In genomic region chr19:4267101-4267900, GRCh38 we compare ENCODE assay signal across 8 cellular contexts. TPM values are rescaled to one million over a fixed set of nuclear protein-coding genes. Genes with fewer than 3 reads are reported as not detected.
DNase-seq lines count a peak whose midpoint lies in the region; ATAC-seq, FAIRE-seq and TF ChIP-seq lines count a peak whose summit lies in the region.

No MANE protein-coding gene starts in this region.

- no peaks in the 10 kb centered on the region for H3K9me3 ChIP-seq in HepG2 (ENCODE audit: low read length)

- no peak overlapping the region for H3K4me3 ChIP-seq in NB4 (ENCODE audit: low read depth, low read length)
- H3K4me3 ChIP-seq in cardiac fibroblast (replicated peaks in 1 of 2; ENCODE audit: low read depth in 2 of 2, low read length in 2 of 2), result no peak overlapping the region
- no peak overlapping the region for H3K4me3 ChIP-seq in HepG2 (replicated peaks in 1 of 3; ENCODE audit: insufficient read depth in 1 of 3, low read depth in 2 of 3, low read length in 3 of 3)

- POLR2A ChIA-PET in activated B cell treated with CpG ODN at 0.5 μM for 24 hours (lab: Charles Lee), result interaction anchor here (0.6 to 1.8 kb wide), 6 partner anchors 11 to 710 kb away, joined by 3 to 12 read pairs (median 4); partner anchors contain the start of genes CHAF1A, HDGFL2 and MFSD12
- POLR2A ChIA-PET in HepG2 (lab: Yijun Ruan, JAX), result interaction anchor here (0.8 to 2.8 kb wide), 14 partner anchors 10 to 124 kb away, joined by 3 to 23 read pairs (median 4); partner anchors contain the start of genes MPND, STAP2 and YJU2

- peak; percentile 75 for ATAC-seq in activated B cell treated with CpG ODN at 0.5 μM for 24 hours (ENCODE audit: low read depth)
- peak; percentile 88 for ATAC-seq in HepG2
- ATAC-seq in HG03135 (IDR thresholded peaks at IDR 0.05; ENCODE audit: unreplicated experiment), result no peak
- no peak for ATAC-seq in HG03432 (IDR thresholded peaks at IDR 0.05; ENCODE audit: unreplicated experiment)

- no peak overlapping the region for H3K9ac ChIP-seq in HepG2 (ENCODE audit: insufficient read depth, low read depth, low read length)

- 34% methylated on average over 16 of the region's 21 CpGs for WGBS in HepG2 (ENCODE audit: low lambda C conversion rate)

- CTCF ChIA-PET in activated B cell treated with CpG ODN at 0.5 μM for 24 hours (lab: Charles Lee) (interaction anchor here (0.6 to 4.0 kb wide), 13 partner anchors 10 to 259 kb away, joined by 3 to 40 read pairs (median 4); partner anchors contain the start of genes CHAF1A, MPND and SH3GL1), HepG2 (lab: Yijun Ruan, JAX; ENCODE audit: low intra/inter-chr PET ratio, low total read pairs) (interaction anchor here (0.6 to 3.2 kb wide), 5 partner anchors 31 to 133 kb away, joined by 3 to 41 read pairs (median 4); partner anchors contain the start of gene SH3GL1)

- H3K27me3 ChIP-seq in HepG2 (ENCODE audit: control insufficient read depth in 1 of 2, insufficient read depth in 2 of 2, low read length in 2 of 2), result no peaks in the 10 kb centered on the region

- H2AFZ ChIP-seq in HepG2 (ENCODE audit: low read length), result no peak overlapping the region

- BruUV-seq in HepG2 (replicated peaks; lab: Mats Ljungman, UMichigan), result no TSS peak

- H3K27ac Mint-ChIP-seq in activated B cell treated with CpG ODN at 0.5 μM for 24 hours, result no peak overlapping the region

- TF ChIP-seq CTCF in NB4 (IDR thresholded peaks at IDR 0.05; ENCODE audit: low read depth, low read length), result peak; percentile 57
- TF ChIP-seq CTCF in activated B cell treated with CpG ODN at 0.5 μM for 24 hours (IDR thresholded peaks at IDR 0.05), result no peak
- peak; percentile 80 for TF ChIP-seq CTCF in cardiac fibroblast (IDR thresholded peaks at IDR 0.05; ENCODE audit: low read depth, low read length)
- peak; percentile 90 for TF ChIP-seq CTCF in HepG2 (CRISPR knock-in tag; IDR thresholded peaks at IDR 0.05)

- peaks cover 7 to 13% of the 10 kb centered on the region in 2 experiments; a peak in 3 of 5 replicates for H3K36me3 ChIP-seq in HepG2 (replicated peaks in 1 of 2; ENCODE audit: control insufficient read depth in 1 of 2, insufficient read depth in 2 of 2, low read length in 2 of 2)

- no peaks in the 10 kb centered on the region for H4K20me1 ChIP-seq in HepG2 (ENCODE audit: insufficient read depth, low read length)

- TF ChIP-seq POLR2A in NB4 (IDR thresholded peaks at IDR 0.05; ENCODE audit: extremely low read depth, insufficient read length) (no peak), HepG2 (IDR thresholded peaks at IDR 0.05; ENCODE audit: insufficient read depth in 1 of 2, low read depth in 2 of 2, low read length in 2 of 2) (no peak)

- no peaks in the 10 kb centered on the region for H3K9me3 Mint-ChIP-seq in activated B cell treated with CpG ODN at 0.5 μM for 24 hours

- no peaks in the 10 kb centered on the region for H3K27me3 Mint-ChIP-seq in activated B cell treated with CpG ODN at 0.5 μM for 24 hours

- peak; percentile 72 for TF ChIP-seq RAD21 in HepG2 (CRISPR knock-in tag; IDR thresholded peaks at IDR 0.05)

- peak overlapping the region; percentile 73 for H3K27ac ChIP-seq in HepG2 (ENCODE audit: extremely low read length, insufficient read depth, low read length)

- H3K36me3 Mint-ChIP-seq in activated B cell treated with CpG ODN at 0.5 μM for 24 hours (ENCODE audit: low read depth), result peaks cover 76% of the 10 kb centered on the region

- peaks cover 15% of the 10 kb centered on the region for H3K4me1 Mint-ChIP-seq in activated B cell treated with CpG ODN at 0.5 μM for 24 hours

- peak; percentile 87 for FAIRE-seq in HepG2 (lab: Jason Lieb, UNC)

- H3K4me3 Mint-ChIP-seq in activated B cell treated with CpG ODN at 0.5 μM for 24 hours, result no peak overlapping the region

- peak; percentile 80 for DNase-seq in GM03348 (ENCODE audit: low spot score)
- DNase-seq in NB4 (ENCODE audit: low read depth), result peak; percentile 79
- DNase-seq in activated B cell treated with CpG ODN at 0.5 μM for 24 hours, result peak; percentile 55
- DNase-seq in cardiac fibroblast (ENCODE audit: low read depth in 2 of 2), result peak; percentile 52 to 70
- peak; percentile 72 for DNase-seq in HepG2 (ENCODE audit: low spot score)
- peak; percentile 37 for DNase-seq in stimulated activated CD8-positive, alpha-beta memory T cell treated with anti-CD3 and anti-CD28 coated beads, Interleukin-15, amount 100 ng/mL, for 24 hours (ENCODE audit: low read depth)

- TF ChIP-seq EP300 in HepG2 (IDR thresholded peaks at IDR 0.05; ENCODE audit: low read depth in 2 of 2, low read length in 2 of 2) (no peak), HepG2 (CRISPR knock-in tag; IDR thresholded peaks at IDR 0.05; ENCODE audit: borderline replicate concordance) (no peak)

- in situ Hi-C loops in HepG2 (cut with HindIII; ENCODE audit: extremely low pct_ligation_motif_present, low pct_unique_long_range_greater_than_20kb), result loop anchor here (5.0 kb wide), 1 partner anchor 85 kb away; no protein-coding TSS in a partner anchor

- H3K79me2 ChIP-seq in HepG2 (ENCODE audit: insufficient read depth, low read length), result no peaks in the 10 kb centered on the region

- intact Hi-C loops in activated B cell treated with CpG ODN at 0.5 μM for 24 hours (cut with micrococcal nuclease) (loop anchor here (1.0 kb wide), 4 partner anchors 85 to 369 kb away; partner anchors contain the start of gene SH3GL1), HepG2 (cut with micrococcal nuclease; ENCODE audit: unreplicated experiment) (loop anchor here (1.0 to 5.0 kb wide), 4 partner anchors 44 to 135 kb away; partner anchors contain the start of genes CHAF1A, MPND and SH3GL1)

- H3K4me2 ChIP-seq in HepG2 (ENCODE audit: low read depth, low read length), result no peak overlapping the region

- H3K4me1 ChIP-seq in HepG2 (ENCODE audit: insufficient read depth, low read length), result peaks cover 20% of the 10 kb centered on the region

RNA-seq across cellular contexts. Expression of gene SHD, which starts 11.8 kb away (rescaled TPM):
- total RNA-seq in activated B cell treated with CpG ODN at 0.5 μM for 24 hours, result not detected in 2 replicates
- total RNA-seq in HepG2 (2016; rRNA removed; fragmentation: Illumina TruSeq; extraction: Trizol), result 0.11 TPM in 1 of 2 replicates, not detected in the other
- total RNA-seq in HepG2 (2016; cell fraction: cytosol; rRNA removed; fragmentation: Illumina TruSeq; extraction: Trizol; ENCODE audit: low read depth), result 0.40 TPM in 1 of 2 replicates, not detected in the other
- total RNA-seq in HepG2 (2016; cell fraction: insoluble cytoplasmic fraction; rRNA removed; fragmentation: Illumina TruSeq; extraction: Trizol), result 0.30 TPM in 1 of 2 replicates, not detected in the other
- total RNA-seq in HepG2 (2016; cell fraction: membrane; rRNA removed; fragmentation: Illumina TruSeq; extraction: Trizol), result 0.45 and 1.1 TPM in 2 replicates
- total RNA-seq in HepG2 (2016; cell fraction: nucleus; rRNA removed; fragmentation: Illumina TruSeq; extraction: Trizol), result not detected in 2 replicates
- polyA plus RNA-seq in HepG2 (2011; rRNA removed), result 0.20 and 0.42 TPM in 2 replicates
- 0.46 TPM in 1 of 2 replicates, not detected in the other for polyA plus RNA-seq in HepG2 (2011; cell fraction: cytosol; rRNA removed)
- polyA plus RNA-seq in HepG2 (2011; cell fraction: nucleus; rRNA removed), result 0.48 and 0.61 TPM in 2 replicates
- 0.36 and 0.79 TPM in 2 replicates for polyA plus RNA-seq in HepG2 (2012)
- 0.31 and 1.3 TPM in 2 replicates for polyA plus RNA-seq in HepG2 (2016; cell fraction: cytosol; fragmentation: Illumina TruSeq; extraction: Trizol; ENCODE audit: low read depth)
- polyA plus RNA-seq in HepG2 (2016; cell fraction: insoluble cytoplasmic fraction; fragmentation: Illumina TruSeq; extraction: Trizol; ENCODE audit: low read depth), result 1.1 TPM in 1 of 2 replicates, not detected in the other
- 0.63 and 0.70 TPM in 2 replicates for polyA plus RNA-seq in HepG2 (2016; cell fraction: membrane; fragmentation: Illumina TruSeq; extraction: Trizol; ENCODE audit: low read depth)
- not detected in 2 replicates for polyA plus RNA-seq in HepG2 (2016; cell fraction: nucleus; fragmentation: Illumina TruSeq; extraction: Trizol; ENCODE audit: insufficient read depth, low read depth)
- polyA minus RNA-seq in HepG2 (2011; rRNA and poly(A)+ RNA removed; ENCODE audit: low replicate concordance), result 0.14 TPM in 1 of 2 replicates, not detected in the other
- polyA minus RNA-seq in HepG2 (2011; cell fraction: cytosol; rRNA and poly(A)+ RNA removed), result not detected in 2 replicates
- polyA minus RNA-seq in HepG2 (2011; cell fraction: nucleus; rRNA and poly(A)+ RNA removed), result not detected in 2 replicates

RNA-seq across cellular contexts. Expression of gene YJU2, which starts 20.4 kb away (rescaled TPM):
- total RNA-seq in activated B cell treated with CpG ODN at 0.5 μM for 24 hours (40.7 and 43.0 TPM in 2 replicates), HepG2 (2016; rRNA removed; fragmentation: Illumina TruSeq; extraction: Trizol) (17.9 and 18.4 TPM in 2 replicates)
- 4.0 and 4.7 TPM in 2 replicates for total RNA-seq in HepG2 (2016; cell fraction: cytosol; rRNA removed; fragmentation: Illumina TruSeq; extraction: Trizol; ENCODE audit: low read depth)
- total RNA-seq in HepG2 (2016; cell fraction: insoluble cytoplasmic fraction; rRNA removed; fragmentation: Illumina TruSeq; extraction: Trizol), result 16.8 and 19.4 TPM in 2 replicates
- 6.4 and 6.7 TPM in 2 replicates for total RNA-seq in HepG2 (2016; cell fraction: membrane; rRNA removed; fragmentation: Illumina TruSeq; extraction: Trizol)
- 7.2 and 7.7 TPM in 2 replicates for total RNA-seq in HepG2 (2016; cell fraction: nucleus; rRNA removed; fragmentation: Illumina TruSeq; extraction: Trizol)
- 9.3 and 10.1 TPM in 2 replicates for polyA plus RNA-seq in HepG2 (2011; rRNA removed)
- polyA plus RNA-seq in HepG2 (2011; cell fraction: cytosol; rRNA removed), result 10.6 and 14.7 TPM in 2 replicates
- polyA plus RNA-seq in HepG2 (2011; cell fraction: nucleus; rRNA removed), result 10.0 and 11.4 TPM in 2 replicates
- polyA plus RNA-seq in HepG2 (2012), result 9.3 and 9.9 TPM in 2 replicates
- polyA plus RNA-seq in HepG2 (2016; cell fraction: cytosol; fragmentation: Illumina TruSeq; extraction: Trizol; ENCODE audit: low read depth), result 3.4 and 4.1 TPM in 2 replicates
- polyA plus RNA-seq in HepG2 (2016; cell fraction: insoluble cytoplasmic fraction; fragmentation: Illumina TruSeq; extraction: Trizol; ENCODE audit: low read depth), result 17.9 and 20.2 TPM in 2 replicates
- polyA plus RNA-seq in HepG2 (2016; cell fraction: membrane; fragmentation: Illumina TruSeq; extraction: Trizol; ENCODE audit: low read depth), result 4.1 and 5.0 TPM in 2 replicates
- 13.9 and 14.9 TPM in 2 replicates for polyA plus RNA-seq in HepG2 (2016; cell fraction: nucleus; fragmentation: Illumina TruSeq; extraction: Trizol; ENCODE audit: insufficient read depth, low read depth)
- polyA minus RNA-seq in HepG2 (2011; rRNA and poly(A)+ RNA removed; ENCODE audit: low replicate concordance), result 8.4 and 18.8 TPM in 2 replicates
- 4.8 and 6.3 TPM in 2 replicates for polyA minus RNA-seq in HepG2 (2011; cell fraction: cytosol; rRNA and poly(A)+ RNA removed)
- 6.6 and 8.1 TPM in 2 replicates for polyA minus RNA-seq in HepG2 (2011; cell fraction: nucleus; rRNA and poly(A)+ RNA removed)

RNA-seq across cellular contexts. Expression of gene TMIGD2, which starts 34.9 kb away (rescaled TPM):
- total RNA-seq in activated B cell treated with CpG ODN at 0.5 μM for 24 hours (not detected in 2 replicates), HepG2 (2016; rRNA removed; fragmentation: Illumina TruSeq; extraction: Trizol) (0.11 TPM in 1 of 2 replicates, not detected in the other)
- total RNA-seq in HepG2 (2016; cell fraction: cytosol; rRNA removed; fragmentation: Illumina TruSeq; extraction: Trizol; ENCODE audit: low read depth), result 0.62 TPM in 1 of 2 replicates, not detected in the other
- 0.19 TPM in 1 of 2 replicates, not detected in the other for total RNA-seq in HepG2 (2016; cell fraction: insoluble cytoplasmic fraction; rRNA removed; fragmentation: Illumina TruSeq; extraction: Trizol)
- total RNA-seq in HepG2 (2016; cell fraction: membrane; rRNA removed; fragmentation: Illumina TruSeq; extraction: Trizol), result 0.22 and 0.31 TPM in 2 replicates
- total RNA-seq in HepG2 (2016; cell fraction: nucleus; rRNA removed; fragmentation: Illumina TruSeq; extraction: Trizol), result not detected in 2 replicates
- polyA plus RNA-seq in HepG2 (2011; rRNA removed), result 1.0 and 2.5 TPM in 2 replicates
- polyA plus RNA-seq in HepG2 (2011; cell fraction: cytosol; rRNA removed), result 1.9 and 2.2 TPM in 2 replicates
- polyA plus RNA-seq in HepG2 (2011; cell fraction: nucleus; rRNA removed), result 0.64 and 1.4 TPM in 2 replicates
- 1.5 and 4.1 TPM in 2 replicates for polyA plus RNA-seq in HepG2 (2012)
- 0.17 and 0.42 TPM in 2 replicates for polyA plus RNA-seq in HepG2 (2016; cell fraction: cytosol; fragmentation: Illumina TruSeq; extraction: Trizol; ENCODE audit: low read depth)
- not detected in 2 replicates for polyA plus RNA-seq in HepG2 (2016; cell fraction: insoluble cytoplasmic fraction; fragmentation: Illumina TruSeq; extraction: Trizol; ENCODE audit: low read depth)
- 0.15 and 0.16 TPM in 2 replicates for polyA plus RNA-seq in HepG2 (2016; cell fraction: membrane; fragmentation: Illumina TruSeq; extraction: Trizol; ENCODE audit: low read depth)
- polyA plus RNA-seq in HepG2 (2016; cell fraction: nucleus; fragmentation: Illumina TruSeq; extraction: Trizol; ENCODE audit: insufficient read depth, low read depth), result not detected in 2 replicates
- 0.48 TPM in 1 of 2 replicates, not detected in the other for polyA minus RNA-seq in HepG2 (2011; rRNA and poly(A)+ RNA removed; ENCODE audit: low replicate concordance)
- 1.3 TPM in 1 of 2 replicates, not detected in the other for polyA minus RNA-seq in HepG2 (2011; cell fraction: cytosol; rRNA and poly(A)+ RNA removed)
- polyA minus RNA-seq in HepG2 (2011; cell fraction: nucleus; rRNA and poly(A)+ RNA removed), result 0.62 TPM in 1 of 2 replicates, not detected in the other

RNA-seq across cellular contexts. Expression of gene FSD1, which starts 37.1 kb away (rescaled TPM):
- total RNA-seq in activated B cell treated with CpG ODN at 0.5 μM for 24 hours (1.4 and 2.6 TPM in 2 replicates), HepG2 (2016; rRNA removed; fragmentation: Illumina TruSeq; extraction: Trizol) (0.29 TPM in 1 of 2 replicates, not detected in the other)
- 0.18 TPM in 1 of 2 replicates, not detected in the other for total RNA-seq in HepG2 (2016; cell fraction: cytosol; rRNA removed; fragmentation: Illumina TruSeq; extraction: Trizol; ENCODE audit: low read depth)
- total RNA-seq in HepG2 (2016; cell fraction: insoluble cytoplasmic fraction; rRNA removed; fragmentation: Illumina TruSeq; extraction: Trizol), result 0.22 TPM in 1 of 2 replicates, not detected in the other
- total RNA-seq in HepG2 (2016; cell fraction: membrane; rRNA removed; fragmentation: Illumina TruSeq; extraction: Trizol), result 0.12 and 0.45 TPM in 2 replicates
- not detected in 2 replicates for total RNA-seq in HepG2 (2016; cell fraction: nucleus; rRNA removed; fragmentation: Illumina TruSeq; extraction: Trizol)
- polyA plus RNA-seq in HepG2 (2011; rRNA removed), result 0.66 and 1.4 TPM in 2 replicates
- polyA plus RNA-seq in HepG2 (2011; cell fraction: cytosol; rRNA removed), result 0.81 and 1.2 TPM in 2 replicates
- 1.8 and 2.7 TPM in 2 replicates for polyA plus RNA-seq in HepG2 (2011; cell fraction: nucleus; rRNA removed)
- polyA plus RNA-seq in HepG2 (2012), result 0.82 and 1.7 TPM in 2 replicates
- 0.24 and 0.59 TPM in 2 replicates for polyA plus RNA-seq in HepG2 (2016; cell fraction: cytosol; fragmentation: Illumina TruSeq; extraction: Trizol; ENCODE audit: low read depth)
- not detected in 2 replicates for polyA plus RNA-seq in HepG2 (2016; cell fraction: insoluble cytoplasmic fraction; fragmentation: Illumina TruSeq; extraction: Trizol; ENCODE audit: low read depth)
- polyA plus RNA-seq in HepG2 (2016; cell fraction: membrane; fragmentation: Illumina TruSeq; extraction: Trizol; ENCODE audit: low read depth), result not detected in 2 replicates
- polyA plus RNA-seq in HepG2 (2016; cell fraction: nucleus; fragmentation: Illumina TruSeq; extraction: Trizol; ENCODE audit: insufficient read depth, low read depth), result 0.31 and 0.41 TPM in 2 replicates
- polyA minus RNA-seq in HepG2 (2011; rRNA and poly(A)+ RNA removed; ENCODE audit: low replicate concordance), result 0.58 and 1.4 TPM in 2 replicates
- polyA minus RNA-seq in HepG2 (2011; cell fraction: cytosol; rRNA and poly(A)+ RNA removed), result 0.40 TPM in 1 of 2 replicates, not detected in the other
- 0.37 TPM in 1 of 2 replicates, not detected in the other for polyA minus RNA-seq in HepG2 (2011; cell fraction: nucleus; rRNA and poly(A)+ RNA removed)

RNA-seq across cellular contexts. Expression of gene EBI3, which starts 38.0 kb away (rescaled TPM):
- total RNA-seq in activated B cell treated with CpG ODN at 0.5 μM for 24 hours (177 and 186 TPM in 2 replicates), HepG2 (2016; rRNA removed; fragmentation: Illumina TruSeq; extraction: Trizol) (not detected in 2 replicates)
- not detected in 2 replicates for total RNA-seq in HepG2 (2016; cell fraction: cytosol; rRNA removed; fragmentation: Illumina TruSeq; extraction: Trizol; ENCODE audit: low read depth)
- total RNA-seq in HepG2 (2016; cell fraction: insoluble cytoplasmic fraction; rRNA removed; fragmentation: Illumina TruSeq; extraction: Trizol), result 0.16 and 0.28 TPM in 2 replicates
- not detected in 2 replicates for total RNA-seq in HepG2 (2016; cell fraction: membrane; rRNA removed; fragmentation: Illumina TruSeq; extraction: Trizol)
- total RNA-seq in HepG2 (2016; cell fraction: nucleus; rRNA removed; fragmentation: Illumina TruSeq; extraction: Trizol), result not detected in 2 replicates
- 3.4 and 8.3 TPM in 2 replicates for polyA plus RNA-seq in HepG2 (2011; rRNA removed)
- 3.7 and 5.7 TPM in 2 replicates for polyA plus RNA-seq in HepG2 (2011; cell fraction: cytosol; rRNA removed)
- 5.8 TPM in 2 replicates for polyA plus RNA-seq in HepG2 (2011; cell fraction: nucleus; rRNA removed)
- 5.3 and 5.5 TPM in 2 replicates for polyA plus RNA-seq in HepG2 (2012)
- polyA plus RNA-seq in HepG2 (2016; cell fraction: cytosol; fragmentation: Illumina TruSeq; extraction: Trizol; ENCODE audit: low read depth), result 0.20 TPM in 1 of 2 replicates, not detected in the other
- not detected in 2 replicates for polyA plus RNA-seq in HepG2 (2016; cell fraction: insoluble cytoplasmic fraction; fragmentation: Illumina TruSeq; extraction: Trizol; ENCODE audit: low read depth)
- polyA plus RNA-seq in HepG2 (2016; cell fraction: membrane; fragmentation: Illumina TruSeq; extraction: Trizol; ENCODE audit: low read depth), result not detected in 2 replicates
- polyA plus RNA-seq in HepG2 (2016; cell fraction: nucleus; fragmentation: Illumina TruSeq; extraction: Trizol; ENCODE audit: insufficient read depth, low read depth), result 0.83 TPM in 1 of 2 replicates, not detected in the other
- 2.3 and 3.4 TPM in 2 replicates for polyA minus RNA-seq in HepG2 (2011; rRNA and poly(A)+ RNA removed; ENCODE audit: low replicate concordance)
- 3.4 TPM in 1 of 2 replicates, not detected in the other for polyA minus RNA-seq in HepG2 (2011; cell fraction: cytosol; rRNA and poly(A)+ RNA removed)
- 1.5 and 1.8 TPM in 2 replicates for polyA minus RNA-seq in HepG2 (2011; cell fraction: nucleus; rRNA and poly(A)+ RNA removed)

Comparison
In these comparisons a context has a peak if more than half of its experiments do, and no peak if none do; other contexts are left out.
1. ATAC-seq: peak in activated B cell treated with CpG ODN at 0.5 μM for 24 hours (single experiment) and HepG2 (single experiment); none in HG03135 (single experiment) and HG03432 (single experiment).
2. Peak in every context shown above with its lines, with median percentiles within 50 percentile points of each other: DNase-seq.